Comparison of ENCODE assay signal across 9 cellular contexts in genomic region chr1:24526940-24527542, GRCh38. TPM values are rescaled to one million over a fixed set of nuclear protein-coding genes. Genes with fewer than 3 reads are reported as not detected.
A peak's percentile ranks its signal among the peaks of the same experiment; 100 is the strongest.
DNase-seq lines count a peak whose midpoint lies in the region; ATAC-seq and TF ChIP-seq lines count a peak whose summit lies in the region.
"Had no signal": no experiment of that assay in that cellular context is flagged by ENCODE, and none has a peak within 500 bp of the region (broad histone marks: within the 10 kb centered on the region; RNA-seq: fewer than 3 reads in every experiment).

No MANE protein-coding gene starts in this region.

- no peaks in the 10 kb centered on the region for H3K27me3 Mint-ChIP-seq in activated naive CD8-positive, alpha-beta T cell treated with anti-CD3 and anti-CD28 coated beads, Interleukin-2, amount 10 ng/mL, durations not matched to agents 7 days and 5 days

- H3K9me3 Mint-ChIP-seq in activated naive CD8-positive, alpha-beta T cell treated with anti-CD3 and anti-CD28 coated beads, Interleukin-2, amount 10 ng/mL, durations not matched to agents 7 days and 5 days = no peaks in the 10 kb centered on the region
- H3K9me3 Mint-ChIP-seq: activated naive CD4-positive, alpha-beta T cell treated with anti-CD3 and anti-CD28 coated beads, Interleukin-2, amount 50 U/mL, for 72 hours had no signal

- peak; percentile 6 for DNase-seq in NK-92 treated with Interleukin-12 subunit alpha and Interleukin-12 subunit beta, amount 100 ng/mL, for 24 hours (lab: John Stamatoyannopoulos, UW)
- DNase-seq in NK-92 (lab: John Stamatoyannopoulos, UW; ENCODE audit: unreplicated experiment) (no peak), NCI-H69 (lab: John Stamatoyannopoulos, UW) (peak; percentile 42), left lobe of liver (ENCODE audit: low spot score) (no peak), left colon (no peak), left lung (no peak)
- DNase-seq in activated naive CD8-positive, alpha-beta T cell treated with anti-CD3 and anti-CD28 coated beads, Interleukin-2, amount 10 ng/mL, durations not matched to agents 7 days and 5 days = no peak

- no peak overlapping the region for H3K27ac Mint-ChIP-seq in activated naive CD8-positive, alpha-beta T cell treated with anti-CD3 and anti-CD28 coated beads, Interleukin-2, amount 10 ng/mL, durations not matched to agents 7 days and 5 days

- H3K4me1 ChIP-seq in left lung = no peaks in the 10 kb centered on the region

- no peaks in the 10 kb centered on the region for H3K36me3 ChIP-seq in left lung

- H3K4me3 ChIP-seq in left lung = no peak overlapping the region

- H3K4me1 Mint-ChIP-seq in activated naive CD8-positive, alpha-beta T cell treated with anti-CD3 and anti-CD28 coated beads, Interleukin-2, amount 10 ng/mL, durations not matched to agents 7 days and 5 days = peaks cover 13% of the 10 kb centered on the region

- no peak overlapping the region for H3K27ac ChIP-seq in left lung

- intact Hi-C loops in left colon (cut with DNase I, micrococcal nuclease) = no loop called here
- intact Hi-C loops in left lung (cut with DNase I) = no loop called here

- ATAC-seq in activated naive CD8-positive, alpha-beta T cell treated with anti-CD3 and anti-CD28 coated beads, Interleukin-2, amount 10 ng/mL, durations not matched to agents 7 days and 5 days (ENCODE audit: low read depth) = peak; percentile 70
- ATAC-seq in left lobe of liver = peak; percentile 36
- ATAC-seq in HG02938 (IDR thresholded peaks at IDR 0.05; ENCODE audit: unreplicated experiment) = no peak
- no peak for ATAC-seq in left colon
- no peak for ATAC-seq in left lung

- TF ChIP-seq CTCF in left lung (IDR thresholded peaks at IDR 0.05) = peak in 1 of 2 donors; percentile 52

- H3K4me3 Mint-ChIP-seq in activated naive CD8-positive, alpha-beta T cell treated with anti-CD3 and anti-CD28 coated beads, Interleukin-2, amount 10 ng/mL, durations not matched to agents 7 days and 5 days = no peak overlapping the region

- POLR2A ChIA-PET in activated naive CD8-positive, alpha-beta T cell treated with anti-CD3 and anti-CD28 coated beads, Interleukin-2, amount 10 ng/mL, durations not matched to agents 7 days and 5 days (lab: Charles Lee) = interaction anchor here (0.5 to 2.9 kb wide), 9 partner anchors 20 to 112 kb away, joined by 3 to 18 read pairs (median 5); partner anchors contain the start of genes NIPAL3 and RCAN3

- H3K9me3 ChIP-seq in left lung = no peaks in the 10 kb centered on the region

- no peaks in the 10 kb centered on the region for H3K27me3 ChIP-seq in left lung

- peaks cover 26% of the 10 kb centered on the region for H3K36me3 Mint-ChIP-seq in activated naive CD8-positive, alpha-beta T cell treated with anti-CD3 and anti-CD28 coated beads, Interleukin-2, amount 10 ng/mL, durations not matched to agents 7 days and 5 days

RNA-seq across cellular contexts. Expression of gene RCAN3, which starts 24.4 kb away (rescaled TPM):
- total RNA-seq in activated naive CD8-positive, alpha-beta T cell treated with anti-CD3 and anti-CD28 coated beads, Interleukin-2, amount 10 ng/mL, durations not matched to agents 7 days and 5 days = 10 to 100 TPM; 77.4 to 84.8 TPM
- total RNA-seq in left lobe of liver = 2.9 TPM
- 10 to 100 TPM; 12.8 to 15.4 TPM for total RNA-seq in left colon
- 10 to 100 TPM; 14.9 to 15.1 TPM for total RNA-seq in left lung

RNA-seq across cellular contexts. Expression of gene NCMAP, which starts 28.8 kb away (rescaled TPM):
- under 1 TPM; 0.19 to 0.23 TPM for total RNA-seq in activated naive CD8-positive, alpha-beta T cell treated with anti-CD3 and anti-CD28 coated beads, Interleukin-2, amount 10 ng/mL, durations not matched to agents 7 days and 5 days
- total RNA-seq in left lobe of liver (1.0 TPM), left colon (1 to 10 TPM; 1.2 to 2.2 TPM), left lung (1 to 10 TPM; 5.4 to 7.8 TPM)

Comparison
In these comparisons a context has a peak if more than half of its experiments do, and no peak if none do; other contexts are left out.
1. DNase-seq: peak in NK-92 treated with Interleukin-12 subunit alpha and Interleukin-12 subunit beta, amount 100 ng/mL, for 24 hours (single experiment) and NCI-H69 (single experiment); none in NK-92 (single experiment), activated naive CD8-positive, alpha-beta T cell treated with anti-CD3 and anti-CD28 coated beads, Interleukin-2, amount 10 ng/mL, durations not matched to agents 7 days and 5 days (single experiment), left lobe of liver (single experiment), left colon (0 of 2) and left lung (0 of 2).
2. ATAC-seq: peak in activated naive CD8-positive, alpha-beta T cell treated with anti-CD3 and anti-CD28 coated beads, Interleukin-2, amount 10 ng/mL, durations not matched to agents 7 days and 5 days (single experiment) and left lobe of liver (single experiment); none in HG02938 (single experiment), left colon (single experiment) and left lung (single experiment).
3. RNA of gene RCAN3, which starts 24.4 kb away (total RNA-seq): 77.4 to 84.8 TPM in activated naive CD8-positive, alpha-beta T cell treated with anti-CD3 and anti-CD28 coated beads, Interleukin-2, amount 10 ng/mL, durations not matched to agents 7 days and 5 days; 12.8 to 15.4 TPM in left colon, 14.9 to 15.1 TPM in left lung and 2.9 TPM in left lobe of liver (single experiment); every median in the first group is over 4 times any median in the second.